In genomic region chr3:18757476-18757875, GRCh38 we compare ENCODE assay signal across 1 cellular context.
TF ChIP-seq lines count a peak whose summit lies in the region.

No MANE protein-coding gene starts in this region.

TF ChIP-seq in HCT116, 20 proteins besides CTCF, POLR2A, EP300 and RAD21 (continued from another document):
- TF ChIP-seq REST (IDR thresholded peaks at IDR 0.05; ENCODE audit: low read depth) = no peak
- TF ChIP-seq EGR1 (IDR thresholded peaks at IDR 0.05; ENCODE audit: low read depth) = no peak
- TF ChIP-seq ZNF274 (IDR thresholded peaks at IDR 0.05; ENCODE audit: low read depth, low read length) = no peak
- TF ChIP-seq JUND (IDR thresholded peaks at IDR 0.05) = no peak
- no peak for TF ChIP-seq EZH2 (IDR thresholded peaks at IDR 0.05)
- no peak for TF ChIP-seq CBX3 (IDR thresholded peaks at IDR 0.05; ENCODE audit: low read depth)
- no peak for TF ChIP-seq ZBTB33 (IDR thresholded peaks at IDR 0.05; ENCODE audit: extremely low read depth, insufficient replicate concordance, low read length)
- no peak for TF ChIP-seq MAX (IDR thresholded peaks at IDR 0.05)
- no peak for TF ChIP-seq EZH2phosphoT487 (IDR thresholded peaks at IDR 0.05; ENCODE audit: borderline replicate concordance)
- no peak for TF ChIP-seq CEBPB (IDR thresholded peaks at IDR 0.05; ENCODE audit: low read depth)
- TF ChIP-seq SIN3A (IDR thresholded peaks at IDR 0.05; ENCODE audit: low read depth) = no peak
- TF ChIP-seq YY1 (IDR thresholded peaks at IDR 0.05; ENCODE audit: extremely low read depth, insufficient replicate concordance, low read depth, low read length) = no peak
- no peak for TF ChIP-seq SRF (IDR thresholded peaks at IDR 0.05; ENCODE audit: low read depth)
- TF ChIP-seq TCF7L2 (IDR thresholded peaks at IDR 0.05; ENCODE audit: borderline replicate concordance, extremely low read depth, insufficient read depth, insufficient read length) = no peak
- TF ChIP-seq POLR2AphosphoS5 (IDR thresholded peaks at IDR 0.05; ENCODE audit: low read depth, low read length) = no peak
